In the genomic region with DNA sequence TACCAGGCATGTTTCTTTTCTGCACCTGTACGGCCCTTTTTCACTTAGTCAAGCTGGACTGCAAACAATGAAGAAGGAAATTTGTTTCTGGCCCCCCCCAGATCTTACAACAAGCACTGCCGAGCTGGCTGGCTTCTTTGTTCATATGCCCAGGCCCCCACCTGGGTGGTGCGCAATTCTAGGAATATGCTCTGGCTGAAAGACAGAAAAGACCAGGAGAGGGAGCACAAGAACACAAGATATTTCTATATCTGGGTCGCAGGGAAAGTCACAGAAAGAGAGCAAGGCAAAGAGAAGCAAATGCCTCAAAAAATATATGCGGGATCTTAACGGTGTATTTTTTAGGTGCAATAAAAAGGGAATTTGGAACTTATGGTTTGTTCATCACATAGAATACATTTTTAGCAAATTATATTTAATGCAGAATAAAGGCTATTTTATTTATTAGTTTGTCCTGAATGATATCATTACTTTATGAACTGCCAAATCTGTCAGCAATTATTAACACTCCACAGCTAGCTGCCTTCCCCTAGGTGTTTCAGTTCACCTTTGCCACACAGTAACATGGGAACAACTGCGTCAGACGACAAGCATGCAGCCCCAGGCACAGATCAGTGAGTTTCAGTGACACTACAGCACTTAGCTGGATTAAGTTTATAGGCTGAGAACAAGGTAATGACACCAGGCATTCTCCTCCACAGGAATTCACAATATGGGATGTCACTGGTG, we compare ENCODE assay signal across 8 cellular contexts.
DNase-seq lines count a peak whose midpoint lies in the region; ATAC-seq and TF ChIP-seq lines count a peak whose summit lies in the region.

No MANE protein-coding gene starts in this region.

- no peak overlapping the region for H3K27ac ChIP-seq in heart left ventricle

- no peak for TF ChIP-seq CTCF in WTC11 (IDR thresholded peaks at IDR 0.05)
- peak; percentile 43 to 73 (median 63) for TF ChIP-seq CTCF in heart left ventricle (IDR thresholded peaks at IDR 0.05)

- no peaks in the 10 kb centered on the region for H3K27me3 ChIP-seq in heart left ventricle

- H3K4me1 Mint-ChIP-seq in activated naive CD4-positive, alpha-beta T cell treated with anti-CD3 and anti-CD28 coated beads, Interleukin-2, amount 10 ng/mL, durations not matched to agents 7 days and 5 days, result peaks cover 16% of the 10 kb centered on the region
- no peaks in the 10 kb centered on the region for H3K4me1 Mint-ChIP-seq in WTC11

- CTCF ChIA-PET in activated naive CD4-positive, alpha-beta T cell treated with anti-CD3 and anti-CD28 coated beads, Interleukin-2, amount 10 ng/mL, durations not matched to agents 7 days and 5 days (lab: Charles Lee), result interaction anchor here (0.7 to 4.2 kb wide), 8 partner anchors 9 to 508 kb away, joined by 3 to 23 read pairs (median 4); no protein-coding TSS in a partner anchor
- CTCF ChIA-PET in WTC11 (lab: Charles Lee), result interaction anchor here (1.4 to 2.1 kb wide), 3 partner anchors 19 to 508 kb away, joined by 4 to 8 read pairs (median 6); no protein-coding TSS in a partner anchor

- POLR2A ChIA-PET in WTC11 (lab: Charles Lee), result no interaction called here

- H3K4me1 ChIP-seq in heart left ventricle, result peaks cover 0 to 28% (median 3%) of the 10 kb centered on the region in 12 donors

- no peaks in the 10 kb centered on the region for H3K9me3 Mint-ChIP-seq in activated naive CD4-positive, alpha-beta T cell treated with anti-CD3 and anti-CD28 coated beads, Interleukin-2, amount 10 ng/mL, durations not matched to agents 7 days and 5 days
- no peaks in the 10 kb centered on the region for H3K9me3 Mint-ChIP-seq in WTC11

- no peaks in the 10 kb centered on the region for H3K27me3 Mint-ChIP-seq in activated naive CD4-positive, alpha-beta T cell treated with anti-CD3 and anti-CD28 coated beads, Interleukin-2, amount 10 ng/mL, durations not matched to agents 7 days and 5 days
- no peaks in the 10 kb centered on the region for H3K27me3 Mint-ChIP-seq in WTC11 (ENCODE audit: low read depth)

- no peaks in the 10 kb centered on the region for H3K36me3 ChIP-seq in heart left ventricle

- intact Hi-C loops in heart left ventricle (cut with DNase I), result loop anchor here (1.0 to 10.0 kb wide), 16 partner anchors 114 to 509 kb away; partner anchors contain the start of gene BACH2 (in 8 of the 10)

- peak overlapping the region; percentile 4 for H3K27ac Mint-ChIP-seq in activated naive CD4-positive, alpha-beta T cell treated with anti-CD3 and anti-CD28 coated beads, Interleukin-2, amount 10 ng/mL, durations not matched to agents 7 days and 5 days
- H3K27ac Mint-ChIP-seq in WTC11, result no peak overlapping the region

- ATAC-seq in WTC11 (peak; percentile 66), heart left ventricle (peak; percentile 62 to 84 (median 78)), GM19035 (IDR thresholded peaks at IDR 0.05; ENCODE audit: unreplicated experiment) (no peak)

- H3K4me3 ChIP-seq in heart left ventricle, result no peak overlapping the region

- H3K9me3 ChIP-seq in heart left ventricle, result no peaks in the 10 kb centered on the region

- 19 to 35% (median 25%) methylated on average over 8 of the region's 8 CpGs for WGBS in heart left ventricle, 4 donors

- H3K4me3 Mint-ChIP-seq in activated naive CD4-positive, alpha-beta T cell treated with anti-CD3 and anti-CD28 coated beads, Interleukin-2, amount 10 ng/mL, durations not matched to agents 7 days and 5 days, result no peak overlapping the region
- H3K4me3 Mint-ChIP-seq in WTC11, result no peak overlapping the region

- peaks cover 40% of the 10 kb centered on the region for H3K36me3 Mint-ChIP-seq in activated naive CD4-positive, alpha-beta T cell treated with anti-CD3 and anti-CD28 coated beads, Interleukin-2, amount 10 ng/mL, durations not matched to agents 7 days and 5 days
- no peaks in the 10 kb centered on the region for H3K36me3 Mint-ChIP-seq in WTC11

- TF ChIP-seq POLR2A in heart left ventricle (IDR thresholded peaks at IDR 0.05), result no peak

- DNase-seq in activated naive CD4-positive, alpha-beta T cell treated with anti-CD3 and anti-CD28 coated beads, Interleukin-2, amount 10 ng/mL, durations not matched to agents 7 days and 5 days, result no peak
- DNase-seq in activated naive CD4-positive, alpha-beta T cell (lab: John Stamatoyannopoulos, UW), result no peak
- DNase-seq in NCI-H2171 (lab: John Stamatoyannopoulos, UW) (peak; percentile 69), WTC11 (ENCODE audit: low spot score) (peak; percentile 24), heart left ventricle (peak in 3 of 5 donors; percentile 30 to 40 (median 39)), retina (peak; percentile 71)
- no peak for DNase-seq in stimulated activated naive CD4-positive, alpha-beta T cell treated with Interleukin-2 at 50 U/mL for 16 hours (lab: John Stamatoyannopoulos, UW)

TF ChIP-seq in WTC11, 78 proteins besides CTCF, POLR2A, EP300 and RAD21:
- TF ChIP-seq JUN (CRISPR knock-in tag; IDR thresholded peaks at IDR 0.05) (no peak), HMGA2 (CRISPR knock-in tag; IDR thresholded peaks at IDR 0.05) (no peak), ZNF232 (CRISPR knock-in tag; IDR thresholded peaks at IDR 0.05) (no peak), IRF2 (CRISPR knock-in tag; IDR thresholded peaks at IDR 0.05; ENCODE audit: borderline replicate concordance, low read depth) (no peak), ZNF138 (CRISPR knock-in tag; conservative IDR thresholded peaks at IDR 0.05) (no peak), MAX (CRISPR knock-in tag; IDR thresholded peaks at IDR 0.05) (no peak)

Comparison
In these comparisons a context has a peak if more than half of its experiments do, and no peak if none do; other contexts are left out.
1. DNase-seq: peak in NCI-H2171 (single experiment), WTC11 (single experiment), heart left ventricle (3 of 5) and retina (single experiment); none in activated naive CD4-positive, alpha-beta T cell treated with anti-CD3 and anti-CD28 coated beads, Interleukin-2, amount 10 ng/mL, durations not matched to agents 7 days and 5 days (single experiment), activated naive CD4-positive, alpha-beta T cell (0 of 4) and stimulated activated naive CD4-positive, alpha-beta T cell treated with Interleukin-2 at 50 U/mL for 16 hours (single experiment).